Comparison of ENCODE assay signal across 9 cellular contexts in genomic region chr22:41284465-41284864, GRCh38. TPM values are rescaled to one million over a fixed set of nuclear protein-coding genes. Genes with fewer than 3 reads are reported as not detected.
DNase-seq lines count a peak whose midpoint lies in the region; ATAC-seq and TF ChIP-seq lines count a peak whose summit lies in the region.
"Had no signal": no experiment of that assay in that cellular context is flagged by ENCODE, and none has a peak within 500 bp of the region (broad histone marks: within the 10 kb centered on the region; RNA-seq: fewer than 3 reads in every experiment).

No MANE protein-coding gene starts in this region.

- no peak for TF ChIP-seq POLR2A in transverse colon (IDR thresholded peaks at IDR 0.05)

- no peak overlapping the region for H2AFZ ChIP-seq in hepatocyte

- TF ChIP-seq EP300 in transverse colon (IDR thresholded peaks at IDR 0.05; ENCODE audit: low read depth), result no peak

- H3K4me1 ChIP-seq in hepatocyte (ENCODE audit: insufficient read depth) (peaks cover 16% of the 10 kb centered on the region), transverse colon (peaks cover 8 to 39% (median 20%) of the 10 kb centered on the region in 4 donors)

- CTCF ChIA-PET in activated naive CD4-positive, alpha-beta T cell treated with anti-CD3 and anti-CD28 coated beads for 36 hours (lab: Charles Lee), result interaction anchor here (0.9 kb wide), 1 partner anchor 14 kb away, joined by 4 read pairs; no protein-coding TSS in a partner anchor
- CTCF ChIA-PET in activated CD4-positive, alpha-beta memory T cell treated with anti-CD3 and anti-CD28 coated beads for 36 hours (lab: Charles Lee), result interaction anchor here (1.1 to 3.6 kb wide), 2 partner anchors 17 to 47 kb away, joined by 4 to 24 read pairs; partner anchors contain the start of gene ZC3H7B

- POLR2A ChIA-PET in activated CD4-positive, alpha-beta memory T cell treated with anti-CD3 and anti-CD28 coated beads for 36 hours (lab: Charles Lee), result no interaction called here

- H3K27me3 ChIP-seq in hepatocyte (no peaks in the 10 kb centered on the region), transverse colon (no peaks in the 10 kb centered on the region)

- in situ Hi-C loops in transverse colon (cut with MboI; ENCODE audit: low pct_ligation_motif_present in 1 of 4, low pct_unique_long_range_greater_than_20kb in 1 of 4, low sequenced_read_pairs in 3 of 4), result no loop called here

- H3K79me2 ChIP-seq in hepatocyte, result peaks cover 38% of the 10 kb centered on the region

- peak overlapping the region; percentile 98 for H3K4me3 Mint-ChIP-seq in activated naive CD4-positive, alpha-beta T cell treated with anti-CD3 and anti-CD28 coated beads for 36 hours
- H3K4me3 Mint-ChIP-seq in activated CD4-positive, alpha-beta memory T cell treated with anti-CD3 and anti-CD28 coated beads for 36 hours, result peak overlapping the region; percentile 98

- H3K9me3 Mint-ChIP-seq in activated naive CD4-positive, alpha-beta T cell treated with anti-CD3 and anti-CD28 coated beads for 36 hours, result no peaks in the 10 kb centered on the region
- no peaks in the 10 kb centered on the region for H3K9me3 Mint-ChIP-seq in activated CD4-positive, alpha-beta memory T cell treated with anti-CD3 and anti-CD28 coated beads for 36 hours

- no peaks in the 10 kb centered on the region for H3K9me3 ChIP-seq in hepatocyte (ENCODE audit: low read depth)
- no peaks in the 10 kb centered on the region for H3K9me3 ChIP-seq in transverse colon

- no peaks in the 10 kb centered on the region for H3K36me3 ChIP-seq in hepatocyte (replicated peaks; ENCODE audit: insufficient read depth, low read depth)
- peaks cover 0 to 11% (median 5%) of the 10 kb centered on the region in 4 donors for H3K36me3 ChIP-seq in transverse colon

- H3K27ac ChIP-seq in hepatocyte, result peak overlapping the region; percentile 93
- peak overlapping the region in 3 of 4 donors; percentile 87 to 91 (median 91) for H3K27ac ChIP-seq in transverse colon

- DNase-seq in activated naive CD4-positive, alpha-beta T cell treated with anti-CD3 and anti-CD28 coated beads for 36 hours, result no peak
- no peak for DNase-seq in activated naive CD4-positive, alpha-beta T cell treated with Interleukin-2 at 50 U/mL for 16 hours
- DNase-seq in activated CD4-positive, alpha-beta memory T cell treated with anti-CD3 and anti-CD28 coated beads for 36 hours, result no peak
- DNase-seq in hepatocyte (ENCODE audit: low spot score) (no peak), transverse colon (no peak), AG20443 (ENCODE audit: low spot score) (no peak)
- DNase-seq: NCI-H187 had no signal

- ATAC-seq in HG03439 (IDR thresholded peaks at IDR 0.05; ENCODE audit: unreplicated experiment) (no peak), GM18502 (IDR thresholded peaks at IDR 0.05; ENCODE audit: poor library complexity, unreplicated experiment) (no peak)

- peak overlapping the region; percentile 83 for H3K4me2 ChIP-seq in hepatocyte

- no peaks in the 10 kb centered on the region for H4K20me1 ChIP-seq in hepatocyte (ENCODE audit: insufficient read depth, poor library complexity, severe bottlenecking)

- peaks cover 40% of the 10 kb centered on the region for H3K4me1 Mint-ChIP-seq in activated naive CD4-positive, alpha-beta T cell treated with anti-CD3 and anti-CD28 coated beads for 36 hours (ENCODE audit: low read depth)
- peaks cover 27% of the 10 kb centered on the region for H3K4me1 Mint-ChIP-seq in activated CD4-positive, alpha-beta memory T cell treated with anti-CD3 and anti-CD28 coated beads for 36 hours (ENCODE audit: low read depth)

- 94% methylated on average over 10 of the region's 10 CpGs for WGBS in hepatocyte (ENCODE audit: low lambda C conversion rate, missing lambda C conversion rate)
- WGBS in transverse colon (ENCODE audit: low coverage in 1 of 2), 2 donors, result 84 to 86% methylated on average over 7 to 10 of the region's 10 CpGs

- peaks cover 41% of the 10 kb centered on the region for H3K36me3 Mint-ChIP-seq in activated naive CD4-positive, alpha-beta T cell treated with anti-CD3 and anti-CD28 coated beads for 36 hours (ENCODE audit: low read depth)
- H3K36me3 Mint-ChIP-seq in activated CD4-positive, alpha-beta memory T cell treated with anti-CD3 and anti-CD28 coated beads for 36 hours, result peaks cover 35% of the 10 kb centered on the region

- H3K9me2 ChIP-seq in hepatocyte (replicated peaks; ENCODE audit: insufficient read depth), result no peaks in the 10 kb centered on the region

- H3K27me3 Mint-ChIP-seq in activated naive CD4-positive, alpha-beta T cell treated with anti-CD3 and anti-CD28 coated beads for 36 hours (ENCODE audit: low read depth), result no peaks in the 10 kb centered on the region
- no peaks in the 10 kb centered on the region for H3K27me3 Mint-ChIP-seq in activated CD4-positive, alpha-beta memory T cell treated with anti-CD3 and anti-CD28 coated beads for 36 hours

- H3K27ac Mint-ChIP-seq in activated naive CD4-positive, alpha-beta T cell treated with anti-CD3 and anti-CD28 coated beads for 36 hours, result peak overlapping the region; percentile 100
- peak overlapping the region; percentile 99 for H3K27ac Mint-ChIP-seq in activated CD4-positive, alpha-beta memory T cell treated with anti-CD3 and anti-CD28 coated beads for 36 hours

- H3K4me3 ChIP-seq in hepatocyte (no peak overlapping the region), transverse colon (no peak overlapping the region)

- TF ChIP-seq CTCF in hepatocyte (IDR thresholded peaks at IDR 0.05; ENCODE audit: poor library complexity) (no peak), transverse colon (IDR thresholded peaks at IDR 0.05) (no peak)

- intact Hi-C loops in activated naive CD4-positive, alpha-beta T cell treated with anti-CD3 and anti-CD28 coated beads for 36 hours (cut with micrococcal nuclease), result loop anchor here (10.0 kb wide), 2 partner anchors 1340 to 1750 kb away; partner anchors contain the start of gene RPS19BP1
- intact Hi-C loops in activated CD4-positive, alpha-beta memory T cell treated with anti-CD3 and anti-CD28 coated beads for 36 hours (cut with micrococcal nuclease), result loop anchor here (10.0 kb wide), 1 partner anchor 570 kb away; no protein-coding TSS in a partner anchor
- intact Hi-C loops in transverse colon (cut with DNase I; ENCODE audit: low total_unique reads), result no loop called here

RNA-seq across cellular contexts. Expression of gene RANGAP1, which starts 1.5 kb away (rescaled TPM):
- total RNA-seq in activated naive CD4-positive, alpha-beta T cell treated with anti-CD3 and anti-CD28 coated beads for 36 hours, result 100 to 1,000 TPM; 173 to 174 TPM
- total RNA-seq in activated CD4-positive, alpha-beta memory T cell treated with anti-CD3 and anti-CD28 coated beads for 36 hours, result 100 to 1,000 TPM; 154 to 156 TPM
- total RNA-seq in hepatocyte, result 34.2 and 35.2 TPM in 2 replicates
- 34.6 and 38.1 TPM in 2 replicates for polyA plus RNA-seq in hepatocyte
- total RNA-seq in transverse colon, result 10 to 100 TPM; 21.3 to 28.1 (median 26.2) TPM

RNA-seq across cellular contexts. Expression of gene ZC3H7B, which starts 16.9 kb away (rescaled TPM):
- 10 to 100 TPM; 30.0 to 30.3 TPM for total RNA-seq in activated naive CD4-positive, alpha-beta T cell treated with anti-CD3 and anti-CD28 coated beads for 36 hours
- 10 to 100 TPM; 37.7 to 39.3 TPM for total RNA-seq in activated CD4-positive, alpha-beta memory T cell treated with anti-CD3 and anti-CD28 coated beads for 36 hours
- 27.1 and 30.5 TPM in 2 replicates for total RNA-seq in hepatocyte
- 6.4 and 6.9 TPM in 2 replicates for polyA plus RNA-seq in hepatocyte
- 10 to 100 TPM; 29.5 to 43.6 (median 35.7) TPM for total RNA-seq in transverse colon

RNA-seq across cellular contexts. Expression of gene CHADL, which starts 43.7 kb away (rescaled TPM):
- under 1 TPM in 1 of 2 experiments, not detected in 1; 0.17 TPM for total RNA-seq in activated naive CD4-positive, alpha-beta T cell treated with anti-CD3 and anti-CD28 coated beads for 36 hours
- under 1 TPM; 0.12 to 0.21 TPM for total RNA-seq in activated CD4-positive, alpha-beta memory T cell treated with anti-CD3 and anti-CD28 coated beads for 36 hours
- total RNA-seq in hepatocyte (1.00 and 4.5 TPM in 2 replicates), transverse colon (10 to 100 TPM in 1 of 4 donors, 1 to 10 TPM in 3; 3.0 to 20.6 (median 5.3) TPM)
- 1.2 and 1.4 TPM in 2 replicates for polyA plus RNA-seq in hepatocyte
